Comparison of ENCODE assay signal across 9 cellular contexts in genomic region chr6:31729979-31730630, GRCh38. TPM values are rescaled to one million over a fixed set of nuclear protein-coding genes. Genes with fewer than 3 reads are reported as not detected.
DNase-seq lines count a peak whose midpoint lies in the region; ATAC-seq and TF ChIP-seq lines count a peak whose summit lies in the region.
"Had no signal": no experiment of that assay in that cellular context is flagged by ENCODE, and none has a peak within 500 bp of the region (broad histone marks: within the 10 kb centered on the region; RNA-seq: fewer than 3 reads in every experiment).

No MANE protein-coding gene starts in this region.

- H3K9ac ChIP-seq in NT2/D1 (ENCODE audit: insufficient read length, low read depth): peak overlapping the region; percentile 83

- no peaks in the 10 kb centered on the region for H3K9me3 Mint-ChIP-seq in activated T-cell treated with anti-CD3 and anti-CD28 coated beads, Interleukin-2, amount 50 U/mL, for 24 hours

- H3K9me3 ChIP-seq in NT2/D1 (ENCODE audit: insufficient read depth, low read length) (no peaks in the 10 kb centered on the region), mononuclear cell (ENCODE audit: low read depth, low read length) (no peaks in the 10 kb centered on the region)

- TF ChIP-seq CTCF in epithelial cell of proximal tubule (conservative IDR thresholded peaks at IDR 0.05; ENCODE audit: low read depth, low read length): no peak

- H3K27me3 ChIP-seq in NT2/D1 (ENCODE audit: insufficient read depth, insufficient read length) (no peaks in the 10 kb centered on the region), mononuclear cell (ENCODE audit: insufficient read depth, low read length) (no peaks in the 10 kb centered on the region)

- peaks cover 71% of the 10 kb centered on the region for H3K36me3 ChIP-seq in NT2/D1 (ENCODE audit: insufficient read depth, insufficient read length, low read length)

- peaks cover 68% of the 10 kb centered on the region for H3K36me3 Mint-ChIP-seq in activated T-cell treated with anti-CD3 and anti-CD28 coated beads, Interleukin-2, amount 50 U/mL, for 24 hours (ENCODE audit: low read depth)

- DNase-seq in EH (ENCODE audit: low read depth) (peak; percentile 90), NT2/D1 (ENCODE audit: low read depth, low spot score) (peak; percentile 80), epithelial cell of proximal tubule (ENCODE audit: low read depth) (no peak)
- peak; percentile 80 for DNase-seq in activated T-cell treated with anti-CD3 and anti-CD28 coated beads, Interleukin-2, amount 50 U/mL, for 24 hours
- peak; percentile 40 for DNase-seq in stimulated activated CD8-positive, alpha-beta memory T cell treated with anti-CD3 and anti-CD28 coated beads, Interleukin-7, amount 100 ng/mL, for 24 hours (ENCODE audit: low read depth)

- ATAC-seq in HG02763 (IDR thresholded peaks at IDR 0.05; ENCODE audit: unreplicated experiment): peak; percentile 34
- ATAC-seq in GM21717 (IDR thresholded peaks at IDR 0.05; ENCODE audit: unreplicated experiment): no peak

- peak overlapping the region; percentile 80 for H3K4me3 Mint-ChIP-seq in activated T-cell treated with anti-CD3 and anti-CD28 coated beads, Interleukin-2, amount 50 U/mL, for 24 hours

- H3K4me1 Mint-ChIP-seq in activated T-cell treated with anti-CD3 and anti-CD28 coated beads, Interleukin-2, amount 50 U/mL, for 24 hours (ENCODE audit: low read depth): peaks cover 72% of the 10 kb centered on the region

- H3K27me3 Mint-ChIP-seq in activated T-cell treated with anti-CD3 and anti-CD28 coated beads, Interleukin-2, amount 50 U/mL, for 24 hours: no peaks in the 10 kb centered on the region

- peak overlapping the region; percentile 66 for H3K4me3 ChIP-seq in NT2/D1 (ENCODE audit: insufficient read length, low read depth)
- H3K4me3 ChIP-seq in epithelial cell of proximal tubule (ENCODE audit: low read depth, low read length): peak overlapping the region; percentile 69
- H3K4me3 ChIP-seq in mononuclear cell (ENCODE audit: low read length): peak overlapping the region; percentile 73

- H3K4me1 ChIP-seq in NT2/D1 (ENCODE audit: insufficient read depth, insufficient read length) (peaks cover 5% of the 10 kb centered on the region), mononuclear cell (ENCODE audit: insufficient read depth, low read length) (peaks cover 85% of the 10 kb centered on the region)

- H3K27ac Mint-ChIP-seq in activated T-cell treated with anti-CD3 and anti-CD28 coated beads, Interleukin-2, amount 50 U/mL, for 24 hours: peak overlapping the region; percentile 84

RNA-seq across cellular contexts. Expression of gene DDAH2, which starts 1.0 kb away (rescaled TPM):
- total RNA-seq in epithelial cell of proximal tubule (61.1 and 87.2 TPM in 2 replicates), mononuclear cell (9.8 TPM)

RNA-seq across cellular contexts. Expression of gene CLIC1, which starts 6.2 kb away (rescaled TPM):
- total RNA-seq in epithelial cell of proximal tubule: 938 and 1,262 TPM in 2 replicates
- total RNA-seq in mononuclear cell: 421 TPM

RNA-seq across cellular contexts. Expression of gene MPIG6B, which starts 6.9 kb away (rescaled TPM):
- total RNA-seq in epithelial cell of proximal tubule (not detected in 2 replicates), mononuclear cell (11.5 TPM)
- total RNA-seq: glomerular endothelial cell had no signal

RNA-seq across cellular contexts. Expression of gene LY6G6C, which starts 8.6 kb away (rescaled TPM):
- total RNA-seq in epithelial cell of proximal tubule (not detected in 2 replicates), mononuclear cell (not detected)
- total RNA-seq: glomerular endothelial cell had no signal

RNA-seq across cellular contexts. Expression of gene MSH5, which starts 9.7 kb away (rescaled TPM):
- total RNA-seq in epithelial cell of proximal tubule (18.4 and 30.4 TPM in 2 replicates), mononuclear cell (6.1 TPM)

Comparison
In these comparisons a context has a peak if more than half of its experiments do, and no peak if none do; other contexts are left out.
1. RNA of gene MPIG6B, which starts 6.9 kb away (total RNA-seq): 11.5 TPM in mononuclear cell (single experiment); not detected in epithelial cell of proximal tubule; every median in the first group is over 10 times any median in the second.
2. Peak in every context shown above with its lines, with median percentiles within 50 percentile points of each other: H3K4me3 ChIP-seq.